1 cellular context compared by ENCODE assay signal in genomic region chr11:31827458-31828206, GRCh38.
TF ChIP-seq lines count a peak whose summit lies in the region.

No MANE protein-coding gene starts in this region.

TF ChIP-seq in H1, 55 proteins besides CTCF, POLR2A, EP300 and RAD21 (continued from another document):
- TF ChIP-seq CHD1 (IDR thresholded peaks at IDR 0.05; ENCODE audit: low read depth, low read length) (no peak), MAFK (IDR thresholded peaks at IDR 0.05; ENCODE audit: low read depth, low read length) (no peak), RXRA (IDR thresholded peaks at IDR 0.05; ENCODE audit: insufficient read depth, low read depth, low read length) (no peak), CTBP2 (IDR thresholded peaks at IDR 0.05; ENCODE audit: borderline replicate concordance, insufficient read depth, insufficient read length, low read length) (no peak), BRCA1 (IDR thresholded peaks at IDR 0.05; ENCODE audit: low read depth, low read length) (no peak), TAF7 (optimal IDR thresholded peaks at IDR 0.05; ENCODE audit: borderline replicate concordance, low read depth, low read length) (no peak)
